8 cellular contexts compared by ENCODE assay signal in genomic region chr17:50638851-50639767, GRCh38. TPM values are rescaled to one million over a fixed set of nuclear protein-coding genes. Genes with fewer than 3 reads are reported as not detected.
DNase-seq lines count a peak whose midpoint lies in the region; TF ChIP-seq lines count a peak whose summit lies in the region.

No MANE protein-coding gene starts in this region.

- peaks cover 20% of the 10 kb centered on the region for H3K4me1 Mint-ChIP-seq in neural progenitor cell

- no peaks in the 10 kb centered on the region for H3K36me3 Mint-ChIP-seq in neural progenitor cell

- peaks cover 41% of the 10 kb centered on the region for H3K27me3 ChIP-seq in neural progenitor cell

- H3K27me3 Mint-ChIP-seq in neural progenitor cell (ENCODE audit: insufficient read depth, low read depth), result peaks cover 28% of the 10 kb centered on the region

- no peaks in the 10 kb centered on the region for H3K79me2 ChIP-seq in neural progenitor cell (ENCODE audit: low read depth)

- no peak overlapping the region for H3K4me3 Mint-ChIP-seq in neural progenitor cell

- no peak overlapping the region for H3K27ac Mint-ChIP-seq in neural progenitor cell

- DNase-seq in COR-L47 (lab: John Stamatoyannopoulos, UW) (peak; percentile 76), NCI-H460 (ENCODE audit: extremely low read depth, low read depth) (peak; percentile 95), epithelial cell of prostate (ENCODE audit: low read depth, low spot score) (peak; percentile 80), myocyte (ENCODE audit: low read depth) (peak; percentile 96), neural progenitor cell (ENCODE audit: low spot score) (no peak), HuH-7.5 (ENCODE audit: low spot score) (no peak), NCI-H82 (lab: John Stamatoyannopoulos, UW) (no peak)
- no peak for DNase-seq in activated CD4-positive, alpha-beta T cell treated with anti-CD3 and anti-CD28 coated beads for 1 hour

- peaks cover 16% of the 10 kb centered on the region for H3K4me1 ChIP-seq in neural progenitor cell

- H4K20me1 ChIP-seq in neural progenitor cell (ENCODE audit: low read depth), result peaks cover 4% of the 10 kb centered on the region

- no peak overlapping the region for H3K4me3 ChIP-seq in neural progenitor cell

- H3F3A ChIP-seq in neural progenitor cell (ENCODE audit: low read depth), result peaks cover 11% of the 10 kb centered on the region

- no peaks in the 10 kb centered on the region for H3K9me3 ChIP-seq in neural progenitor cell (ENCODE audit: low read depth)

- H2AFZ ChIP-seq in neural progenitor cell (replicated peaks), result no peak overlapping the region

- no peaks in the 10 kb centered on the region for H3K36me3 ChIP-seq in neural progenitor cell

- H3K9ac ChIP-seq in neural progenitor cell, result no peak overlapping the region

- H3K9me3 Mint-ChIP-seq in neural progenitor cell, result no peaks in the 10 kb centered on the region

- H3K4me2 ChIP-seq in neural progenitor cell, result no peak overlapping the region

- H3K27ac ChIP-seq in epithelial cell of prostate (peak overlapping the region; percentile 95), neural progenitor cell (no peak overlapping the region)

- no peak for TF ChIP-seq CTCF in neural progenitor cell (IDR thresholded peaks at IDR 0.05)

RNA-seq across cellular contexts. Expression of gene ABCC3, which starts 4.4 kb away (rescaled TPM):
- 74.8 and 93.3 TPM in 2 replicates for total RNA-seq in NCI-H460 (2014; rRNA removed; shearing (Covaris generic))
- 343 and 349 TPM in 2 replicates for polyA plus RNA-seq in NCI-H460 (2014; cell fraction: nucleus; rRNA removed)
- total RNA-seq in myocyte (1.6 and 2.0 TPM in 2 replicates), neural progenitor cell (ENCODE audit: low replicate concordance) (0.22 TPM in 1 of 2 replicates, not detected in the other)
- 82.1 TPM for polyA plus RNA-seq in myocyte (2012)

Comparison
In these comparisons a context has a peak if more than half of its experiments do, and no peak if none do; other contexts are left out.
1. DNase-seq: peak in COR-L47 (single experiment), NCI-H460 (single experiment), epithelial cell of prostate (single experiment) and myocyte (single experiment); none in neural progenitor cell (single experiment), activated CD4-positive, alpha-beta T cell treated with anti-CD3 and anti-CD28 coated beads for 1 hour (single experiment), HuH-7.5 (single experiment) and NCI-H82 (single experiment).
2. RNA of gene ABCC3, which starts 4.4 kb away (total RNA-seq): 74.8 to 93.3 TPM in NCI-H460; 1.6 to 2.0 TPM in myocyte and 0.22 TPM in neural progenitor cell; every median in the first group is over 10 times any median in the second.